8 cellular contexts compared by ENCODE assay signal in the genomic region with DNA sequence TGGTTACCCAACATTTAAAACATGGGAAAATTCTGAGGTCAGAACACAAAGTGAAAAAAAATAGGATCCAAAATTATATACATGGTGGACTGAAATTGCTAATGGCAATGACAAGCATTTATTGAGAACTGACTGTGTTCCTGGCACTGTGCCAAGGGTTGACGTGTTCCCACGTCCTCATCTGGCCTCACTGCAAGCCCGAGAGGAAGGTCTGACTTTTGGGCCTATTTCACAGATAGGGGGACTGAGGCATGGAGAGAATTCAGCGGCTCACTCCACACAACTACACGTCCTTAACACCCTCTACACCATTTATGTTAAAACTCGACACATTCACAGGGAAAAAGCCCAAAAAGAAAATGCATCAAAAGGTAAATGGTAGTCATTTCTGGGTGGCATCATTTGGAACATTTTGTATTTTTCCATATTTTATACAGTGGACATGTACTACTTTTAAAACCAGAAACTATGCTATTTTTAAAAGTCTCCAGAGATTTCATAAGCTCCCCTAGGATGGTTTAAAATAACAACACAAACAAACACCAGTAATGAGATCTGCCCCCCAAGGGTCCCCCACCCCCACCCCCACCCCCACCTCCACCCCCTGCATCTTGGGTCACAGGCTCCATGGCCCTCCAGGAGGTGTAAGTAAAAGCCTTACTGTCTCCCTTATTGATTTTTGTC. TPM values are rescaled to one million over a fixed set of nuclear protein-coding genes. Genes with fewer than 3 reads are reported as not detected.
DNase-seq lines count a peak whose midpoint lies in the region; ATAC-seq, FAIRE-seq and TF ChIP-seq lines count a peak whose summit lies in the region.

No MANE protein-coding gene starts in this region.

- H3K4me3 Mint-ChIP-seq in T-helper 17 cell = no peak overlapping the region

- H3K27ac Mint-ChIP-seq in T-helper 17 cell = no peak overlapping the region

- peaks cover 27% of the 10 kb centered on the region for H3K27me3 Mint-ChIP-seq in T-helper 17 cell

- peaks cover 2% of the 10 kb centered on the region for H3K36me3 Mint-ChIP-seq in T-helper 17 cell (ENCODE audit: low read depth)

- no peak for TF ChIP-seq CTCF in coronary artery (IDR thresholded peaks at IDR 0.05)
- no peak for TF ChIP-seq CTCF in mucosa of descending colon (IDR thresholded peaks at IDR 0.05)

- H3K4me3 ChIP-seq in coronary artery (no peak overlapping the region), mucosa of descending colon (no peak overlapping the region)

- ATAC-seq in mucosa of descending colon = peak; percentile 10
- no peak for ATAC-seq in GM18909 (IDR thresholded peaks at IDR 0.05; ENCODE audit: poor library complexity, unreplicated experiment)
- no peak for ATAC-seq in T-helper 17 cell

- peak overlapping the region; percentile 61 to 84 for H3K27ac ChIP-seq in coronary artery

- H3K4me1 Mint-ChIP-seq in T-helper 17 cell = no peaks in the 10 kb centered on the region

- no peak for FAIRE-seq in HTR-8/SVneo (lab: Jason Lieb, UNC)

- peak; percentile 73 for DNase-seq in COR-L47 (lab: John Stamatoyannopoulos, UW)
- DNase-seq in NCI-H1694 treated with DMSO at 0.1 percent for 48 hours (lab: John Stamatoyannopoulos, UW) = peak; percentile 75
- DNase-seq in coronary artery (ENCODE audit: low spot score) = peak; percentile 83
- peak in 2 of 3 donors; percentile 65 to 71 for DNase-seq in mucosa of descending colon
- DNase-seq in HTR-8/SVneo (ENCODE audit: insufficient read length, low spot score) = no peak
- DNase-seq in activated CD8-positive, alpha-beta memory T cell treated with anti-CD3 and anti-CD28 coated beads for 24 hours = no peak
- DNase-seq in T-helper 17 cell = no peak

- intact Hi-C loops in mucosa of descending colon (cut with DNase I, micrococcal nuclease) = no loop called here

- H3K9me3 ChIP-seq in mucosa of descending colon = no peaks in the 10 kb centered on the region
- no peaks in the 10 kb centered on the region for H3K9me3 ChIP-seq in T-helper 17 cell (ENCODE audit: control insufficient read depth, low read length, poor library complexity, severe bottlenecking)

- H3K36me3 ChIP-seq in mucosa of descending colon (ENCODE audit: low read depth) = no peaks in the 10 kb centered on the region

- H3K4me1 ChIP-seq in mucosa of descending colon (ENCODE audit: low read depth) = peaks cover 23% of the 10 kb centered on the region

RNA-seq across cellular contexts. Expression of a gene that starts 27.7 kb away (rescaled TPM):
- total RNA-seq in mucosa of descending colon = 100 to 1,000 TPM in 2 of 3 donors, 10 to 100 TPM in 1; 73.7 to 200 (median 132) TPM
- total RNA-seq in T-helper 17 cell = 1 to 10 TPM in 1 of 2 donors, under 1 TPM in 1; 0.26 to 1.3 TPM

Comparison
In these comparisons a context has a peak if more than half of its experiments do, and no peak if none do; other contexts are left out.
1. DNase-seq: peak in COR-L47 (single experiment), NCI-H1694 treated with DMSO at 0.1 percent for 48 hours (single experiment), coronary artery (single experiment) and mucosa of descending colon (2 of 3); none in HTR-8/SVneo (single experiment), activated CD8-positive, alpha-beta memory T cell treated with anti-CD3 and anti-CD28 coated beads for 24 hours (single experiment) and T-helper 17 cell (0 of 3).
2. RNA of a gene that starts 27.7 kb away (total RNA-seq): 73.7 to 200 TPM in mucosa of descending colon; 0.26 to 1.3 TPM in T-helper 17 cell; every median in the first group is over 10 times any median in the second.